Comparison of ENCODE assay signal across 1 cellular context in the genomic region with DNA sequence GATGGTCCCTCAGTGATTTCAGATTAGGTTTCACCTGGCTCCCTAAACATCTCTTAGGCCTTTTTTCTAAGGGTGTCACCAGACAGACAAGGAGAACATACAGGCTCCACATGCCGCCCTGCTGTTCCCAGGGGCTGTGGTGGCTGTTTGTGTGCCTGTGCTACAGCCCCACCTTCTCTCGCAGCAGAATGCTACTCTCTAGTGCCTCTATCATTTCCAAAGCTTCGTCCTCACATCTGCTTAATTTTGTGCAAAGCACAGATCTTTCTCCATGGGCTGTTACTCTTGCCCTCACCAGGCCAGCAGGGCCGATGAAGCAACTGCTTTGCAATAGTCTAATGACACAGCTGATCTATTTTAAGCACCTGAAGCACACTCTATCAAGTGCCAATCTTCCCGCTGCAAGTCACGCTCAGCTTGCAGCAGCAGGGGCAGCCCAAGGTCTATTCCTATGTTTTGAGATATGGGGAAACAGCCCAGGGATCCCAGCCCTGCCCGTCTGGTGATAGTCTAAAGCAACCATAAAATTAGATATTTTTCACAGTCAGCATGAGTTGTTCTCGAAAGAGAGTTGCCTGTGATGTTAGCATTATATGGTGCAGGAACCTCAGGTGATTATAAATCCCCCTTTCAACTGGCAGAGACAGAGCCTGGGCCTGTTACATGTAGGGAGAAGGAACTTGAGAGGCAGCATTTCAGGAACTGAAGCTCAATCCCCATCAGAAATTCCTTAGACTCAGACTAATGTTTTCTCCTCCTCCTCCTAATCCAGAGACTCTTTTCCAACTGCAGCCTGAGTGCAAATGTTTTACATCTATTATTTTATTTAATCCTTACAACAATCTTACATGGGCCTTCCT.
TF ChIP-seq lines count a peak whose summit lies in the region.

No MANE protein-coding gene starts in this region.

TF ChIP-seq in K562, 482 proteins besides CTCF, POLR2A, EP300 and RAD21 (continued from another document):
- no peak for TF ChIP-seq ZNF431 (CRISPR knock-in tag; IDR thresholded peaks at IDR 0.05)
- TF ChIP-seq RHOXF2B (CRISPR knock-in tag; conservative IDR thresholded peaks at IDR 0.05) = no peak
- TF ChIP-seq, protein P1, sequence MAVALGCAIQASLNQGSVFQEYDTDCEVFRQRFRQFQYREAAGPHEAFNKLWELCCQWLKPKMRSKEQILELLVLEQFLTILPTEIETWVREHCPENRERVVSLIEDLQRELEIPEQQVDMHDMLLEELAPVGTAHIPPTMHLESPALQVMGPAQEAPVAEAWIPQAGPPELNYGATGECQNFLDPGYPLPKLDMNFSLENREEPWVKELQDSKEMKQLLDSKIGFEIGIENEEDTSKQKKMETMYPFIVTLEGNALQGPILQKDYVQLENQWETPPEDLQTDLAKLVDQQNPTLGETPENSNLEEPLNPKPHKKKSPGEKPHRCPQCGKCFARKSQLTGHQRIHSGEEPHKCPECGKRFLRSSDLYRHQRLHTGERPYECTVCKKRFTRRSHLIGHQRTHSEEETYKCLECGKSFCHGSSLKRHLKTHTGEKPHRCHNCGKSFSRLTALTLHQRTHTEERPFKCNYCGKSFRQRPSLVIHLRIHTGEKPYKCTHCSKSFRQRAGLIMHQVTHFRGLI (CRISPR knock-in tag; IDR thresholded peaks at IDR 0.05) = no peak
- no peak for TF ChIP-seq FOXP1 (CRISPR knock-in tag; IDR thresholded peaks at IDR 0.05)
- TF ChIP-seq, protein P2, sequence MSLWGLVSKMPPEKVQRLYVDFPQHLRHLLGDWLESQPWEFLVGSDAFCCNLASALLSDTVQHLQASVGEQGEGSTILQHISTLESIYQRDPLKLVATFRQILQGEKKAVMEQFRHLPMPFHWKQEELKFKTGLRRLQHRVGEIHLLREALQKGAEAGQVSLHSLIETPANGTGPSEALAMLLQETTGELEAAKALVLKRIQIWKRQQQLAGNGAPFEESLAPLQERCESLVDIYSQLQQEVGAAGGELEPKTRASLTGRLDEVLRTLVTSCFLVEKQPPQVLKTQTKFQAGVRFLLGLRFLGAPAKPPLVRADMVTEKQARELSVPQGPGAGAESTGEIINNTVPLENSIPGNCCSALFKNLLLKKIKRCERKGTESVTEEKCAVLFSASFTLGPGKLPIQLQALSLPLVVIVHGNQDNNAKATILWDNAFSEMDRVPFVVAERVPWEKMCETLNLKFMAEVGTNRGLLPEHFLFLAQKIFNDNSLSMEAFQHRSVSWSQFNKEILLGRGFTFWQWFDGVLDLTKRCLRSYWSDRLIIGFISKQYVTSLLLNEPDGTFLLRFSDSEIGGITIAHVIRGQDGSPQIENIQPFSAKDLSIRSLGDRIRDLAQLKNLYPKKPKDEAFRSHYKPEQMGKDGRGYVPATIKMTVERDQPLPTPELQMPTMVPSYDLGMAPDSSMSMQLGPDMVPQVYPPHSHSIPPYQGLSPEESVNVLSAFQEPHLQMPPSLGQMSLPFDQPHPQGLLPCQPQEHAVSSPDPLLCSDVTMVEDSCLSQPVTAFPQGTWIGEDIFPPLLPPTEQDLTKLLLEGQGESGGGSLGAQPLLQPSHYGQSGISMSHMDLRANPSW (CRISPR knock-in tag; IDR thresholded peaks at IDR 0.05) = no peak
- TF ChIP-seq E2F8 (IDR thresholded peaks at IDR 0.05; ENCODE audit: low read depth, partially characterized antibody) = no peak
- no peak for TF ChIP-seq CGGBP1 (CRISPR knock-in tag; IDR thresholded peaks at IDR 0.05)
- TF ChIP-seq FOXK1 (CRISPR knock-in tag; IDR thresholded peaks at IDR 0.05; ENCODE audit: borderline replicate concordance) = no peak
